In genomic region chrX:22300130-22300529, GRCh38 we compare ENCODE assay signal across 8 cellular contexts. TPM values are rescaled to one million over a fixed set of nuclear protein-coding genes. Genes with fewer than 3 reads are reported as not detected.
A peak's percentile ranks its signal among the peaks of the same experiment; 100 is the strongest.
DNase-seq lines count a peak whose midpoint lies in the region; ATAC-seq and TF ChIP-seq lines count a peak whose summit lies in the region.

No MANE protein-coding gene starts in this region.

- H3K9me3 ChIP-seq in OCI-LY3 (ENCODE audit: insufficient read depth, low read length), result no peaks in the 10 kb centered on the region
- H3K9me3 ChIP-seq in gastroesophageal sphincter, result no peaks in the 10 kb centered on the region
- no peaks in the 10 kb centered on the region for H3K9me3 ChIP-seq in thyroid gland

- H3K27ac ChIP-seq in OCI-LY3 (ENCODE audit: low read length), result no peak overlapping the region
- H3K27ac ChIP-seq in gastroesophageal sphincter, result peak overlapping the region in 1 of 4 donors; percentile 23
- peak overlapping the region in 1 of 3 donors; percentile 1 for H3K27ac ChIP-seq in thyroid gland

- no peaks in the 10 kb centered on the region for H4K20me1 ChIP-seq in OCI-LY3 (ENCODE audit: insufficient read depth, low read length)

- no peak for TF ChIP-seq POLR2A in gastroesophageal sphincter (IDR thresholded peaks at IDR 0.05)
- TF ChIP-seq POLR2A in thyroid gland (IDR thresholded peaks at IDR 0.05), result no peak

- H3K36me3 ChIP-seq in OCI-LY3 (replicated peaks; ENCODE audit: low read depth, low read length) (no peaks in the 10 kb centered on the region), gastroesophageal sphincter (no peaks in the 10 kb centered on the region), thyroid gland (no peaks in the 10 kb centered on the region)

- H3K4me3 ChIP-seq in OCI-LY3 (ENCODE audit: low read length), result peak overlapping the region; percentile 23; the same call in 1 of the 2 replicates
- no peak overlapping the region for H3K4me3 ChIP-seq in gastroesophageal sphincter
- no peak overlapping the region for H3K4me3 ChIP-seq in thyroid gland (replicated peaks in 1 of 3)

- H3K4me1 ChIP-seq in OCI-LY3 (ENCODE audit: low read length), result peaks cover 12% of the 10 kb centered on the region
- peaks cover 0 to 5% (median 0%) of the 10 kb centered on the region in 3 donors for H3K4me1 ChIP-seq in gastroesophageal sphincter
- H3K4me1 ChIP-seq in thyroid gland, result peaks cover 7 to 10% of the 10 kb centered on the region in 2 donors

- peak; percentile 37 to 47 for DNase-seq in thyroid gland
- no peak for DNase-seq in HUDEP-2 (lab: John Stamatoyannopoulos, UW; ENCODE audit: unreplicated experiment in 76 of 76)
- no peak for DNase-seq in middle frontal gyrus (ENCODE audit: extremely low spot score, low spot score)

- 13% methylated on average over 2 of the region's 2 CpGs; no CpG with 5 or more reads in 1 of the 2 donors for WGBS in gastroesophageal sphincter (ENCODE audit: low coverage in 1 of 2), 2 donors
- WGBS in thyroid gland, 2 donors, result 4% methylated on average over 2 of the region's 2 CpGs

- H3K79me2 ChIP-seq in OCI-LY3 (ENCODE audit: low read length), result no peaks in the 10 kb centered on the region

- peak; percentile 76 for ATAC-seq in GM18517 (IDR thresholded peaks at IDR 0.05; ENCODE audit: unreplicated experiment)
- ATAC-seq in HG03469 (IDR thresholded peaks at IDR 0.05; ENCODE audit: unreplicated experiment), result peak; percentile 95
- peak; percentile 58 for ATAC-seq in gastroesophageal sphincter
- no peak for ATAC-seq in GM19455 (IDR thresholded peaks at IDR 0.05; ENCODE audit: unreplicated experiment)

- H3K9ac ChIP-seq in OCI-LY3 (ENCODE audit: low read length), result no peak overlapping the region

- peak overlapping the region; percentile 45 for H3K4me2 ChIP-seq in OCI-LY3 (ENCODE audit: low read length)

- TF ChIP-seq CTCF in OCI-LY3 (IDR thresholded peaks at IDR 0.05; ENCODE audit: low read depth, low read length) (no peak), gastroesophageal sphincter (IDR thresholded peaks at IDR 0.05) (no peak), thyroid gland (IDR thresholded peaks at IDR 0.05) (no peak)

- intact Hi-C loops in thyroid gland (cut with DNase I), result no loop called here

- H3K27me3 ChIP-seq in OCI-LY3 (ENCODE audit: low read depth, low read length) (no peaks in the 10 kb centered on the region), gastroesophageal sphincter (no peaks in the 10 kb centered on the region), thyroid gland (no peaks in the 10 kb centered on the region)

- no peak overlapping the region for H2AFZ ChIP-seq in OCI-LY3 (ENCODE audit: low read depth, low read length)

- TF ChIP-seq EP300 in gastroesophageal sphincter (IDR thresholded peaks at IDR 0.05), result no peak

RNA-seq across cellular contexts. Expression of gene CBLL2, which starts 27.4 kb away (rescaled TPM):
- total RNA-seq in gastroesophageal sphincter, result under 1 TPM in 1 of 4 donors, not detected in 3; 0.39 TPM
- 1 to 10 TPM in 1 of 4 donors, under 1 TPM in 1, not detected in 2; 0.34 to 1.8 TPM for total RNA-seq in thyroid gland

Comparison
In these comparisons a context has a peak if more than half of its experiments do, and no peak if none do; other contexts are left out.
1. DNase-seq: peak in thyroid gland (2 of 2); none in HUDEP-2 (0 of 76) and middle frontal gyrus (single experiment).